Comparison of ENCODE assay signal across 24 cellular contexts in genomic region chr18:79873449-79874110, GRCh38.
DNase-seq lines count a peak whose midpoint lies in the region; TF ChIP-seq lines count a peak whose summit lies in the region.
"Had no signal": no experiment of that assay in that cellular context is flagged by ENCODE, and none has a peak within 500 bp of the region (broad histone marks: within the 10 kb centered on the region; RNA-seq: fewer than 3 reads in every experiment).

No MANE protein-coding gene starts in this region.

- H3K9me2 ChIP-seq in PC-9 (ENCODE audit: insufficient read depth) = no peaks in the 10 kb centered on the region

- no peaks in the 10 kb centered on the region for H3K36me3 Mint-ChIP-seq in activated CD4-positive, alpha-beta memory T cell treated with anti-CD3 and anti-CD28 coated beads for 36 hours
- H3K36me3 Mint-ChIP-seq in activated CD4-positive, alpha-beta memory T cell treated with anti-CD3 and anti-CD28 coated beads, Interleukin-2, amount 10 ng/mL, durations not matched to agents 7 days and 5 days (ENCODE audit: low read depth) = no peaks in the 10 kb centered on the region
- H3K36me3 Mint-ChIP-seq in T-helper 2 cell treated with Interferon-gamma antibody and Interleukin-4, amounts not matched to agents 5 μg/mL and 100 μg/mL, for 36 hours (ENCODE audit: low read depth) = no peaks in the 10 kb centered on the region
- H3K36me3 Mint-ChIP-seq: activated naive CD8-positive, alpha-beta T cell; CD4-positive, CD25-positive, alpha-beta regulatory T cell had no signal

- H3K4me3 ChIP-seq in H7 (ENCODE audit: insufficient read depth, low read depth, low read length) (no peak overlapping the region), right atrium auricular region (no peak overlapping the region), PC-9 (no peak overlapping the region)
- H3K4me3 ChIP-seq: ascending aorta, cardiac muscle cell, GM12878, lung, mucosa of descending colon, thoracic aorta had no signal

- no peaks in the 10 kb centered on the region for H4K20me1 ChIP-seq in PC-9 (ENCODE audit: insufficient read depth)

- no peaks in the 10 kb centered on the region for H3K9me3 Mint-ChIP-seq in activated CD4-positive, alpha-beta memory T cell treated with anti-CD3 and anti-CD28 coated beads for 36 hours
- H3K9me3 Mint-ChIP-seq in activated CD4-positive, alpha-beta memory T cell treated with anti-CD3 and anti-CD28 coated beads, Interleukin-2, amount 10 ng/mL, durations not matched to agents 7 days and 5 days = no peaks in the 10 kb centered on the region
- H3K9me3 Mint-ChIP-seq in T-helper 2 cell treated with Interferon-gamma antibody and Interleukin-4, amounts not matched to agents 5 μg/mL and 100 μg/mL, for 36 hours = no peaks in the 10 kb centered on the region
- H3K9me3 Mint-ChIP-seq: CD4-positive, CD25-positive, alpha-beta regulatory T cell; dendritic cell treated with granulocyte-macrophage colony-stimulating factor and Interleukin-4, amounts not matched to agents 40 ng/mL and 50 ng/mL, for 4 days; neural crest cell had no signal

- no peak overlapping the region for H3K4me2 ChIP-seq in PC-9

- H2AFZ ChIP-seq in PC-9 = no peak overlapping the region

- no peaks in the 10 kb centered on the region for H3K4me1 ChIP-seq in right atrium auricular region
- H3K4me1 ChIP-seq in PC-9 (replicated peaks; ENCODE audit: insufficient read depth) = no peaks in the 10 kb centered on the region
- H3K4me1 ChIP-seq: ascending aorta had no signal

- H3K27me3 Mint-ChIP-seq in activated CD4-positive, alpha-beta memory T cell treated with anti-CD3 and anti-CD28 coated beads for 36 hours = peaks cover 2% of the 10 kb centered on the region
- no peaks in the 10 kb centered on the region for H3K27me3 Mint-ChIP-seq in activated CD4-positive, alpha-beta memory T cell treated with anti-CD3 and anti-CD28 coated beads, Interleukin-2, amount 10 ng/mL, durations not matched to agents 7 days and 5 days
- H3K27me3 Mint-ChIP-seq in T-helper 2 cell treated with Interferon-gamma antibody and Interleukin-4, amounts not matched to agents 5 μg/mL and 100 μg/mL, for 36 hours (ENCODE audit: low read depth) = no peaks in the 10 kb centered on the region
- H3K27me3 Mint-ChIP-seq: activated naive CD8-positive, alpha-beta T cell; CD4-positive, CD25-positive, alpha-beta regulatory T cell had no signal

- intact Hi-C loops in activated CD4-positive, alpha-beta memory T cell treated with anti-CD3 and anti-CD28 coated beads for 36 hours (cut with micrococcal nuclease) = no loop called here
- intact Hi-C loops in posterior vena cava (cut with DNase I) (no loop called here), PC-9 (cut with micrococcal nuclease; ENCODE audit: unreplicated experiment) (no loop called here)

- H3K36me3 ChIP-seq in H7 (replicated peaks; ENCODE audit: control insufficient read depth, insufficient read depth, low read length) = no peaks in the 10 kb centered on the region
- no peaks in the 10 kb centered on the region for H3K36me3 ChIP-seq in right atrium auricular region
- H3K36me3 ChIP-seq in PC-9 (ENCODE audit: low read depth) = no peaks in the 10 kb centered on the region
- H3K36me3 ChIP-seq: ascending aorta, cardiac muscle cell, thoracic aorta had no signal

- H3K27ac Mint-ChIP-seq in activated CD4-positive, alpha-beta memory T cell treated with anti-CD3 and anti-CD28 coated beads for 36 hours = no peak overlapping the region
- H3K27ac Mint-ChIP-seq in activated CD4-positive, alpha-beta memory T cell treated with anti-CD3 and anti-CD28 coated beads, Interleukin-2, amount 10 ng/mL, durations not matched to agents 7 days and 5 days = no peak overlapping the region
- H3K27ac Mint-ChIP-seq in T-helper 2 cell treated with Interferon-gamma antibody and Interleukin-4, amounts not matched to agents 5 μg/mL and 100 μg/mL, for 36 hours = no peak overlapping the region
- H3K27ac Mint-ChIP-seq: activated naive CD8-positive, alpha-beta T cell; CD4-positive, CD25-positive, alpha-beta regulatory T cell; dendritic cell treated with granulocyte-macrophage colony-stimulating factor and Interleukin-4, amounts not matched to agents 40 ng/mL and 50 ng/mL, for 4 days had no signal

- CTCF ChIA-PET in activated CD4-positive, alpha-beta memory T cell treated with anti-CD3 and anti-CD28 coated beads for 36 hours (lab: Charles Lee) = no interaction called here
- CTCF ChIA-PET in activated CD4-positive, alpha-beta memory T cell treated with anti-CD3 and anti-CD28 coated beads, Interleukin-2, amount 10 ng/mL, durations not matched to agents 7 days and 5 days (lab: Charles Lee) = no interaction called here
- CTCF ChIA-PET in PC-9 (lab: Charles Lee) = no interaction called here

- POLR2A ChIA-PET in activated CD4-positive, alpha-beta memory T cell treated with anti-CD3 and anti-CD28 coated beads for 36 hours (lab: Charles Lee) = no interaction called here
- POLR2A ChIA-PET in activated CD4-positive, alpha-beta memory T cell treated with anti-CD3 and anti-CD28 coated beads, Interleukin-2, amount 10 ng/mL, durations not matched to agents 7 days and 5 days (lab: Charles Lee) = no interaction called here
- POLR2A ChIA-PET in PC-9 (lab: Charles Lee; ENCODE audit: unreplicated experiment) = no interaction called here

- H3K4me1 Mint-ChIP-seq in activated CD4-positive, alpha-beta memory T cell treated with anti-CD3 and anti-CD28 coated beads for 36 hours (ENCODE audit: low read depth) = no peaks in the 10 kb centered on the region
- H3K4me1 Mint-ChIP-seq in activated CD4-positive, alpha-beta memory T cell treated with anti-CD3 and anti-CD28 coated beads, Interleukin-2, amount 10 ng/mL, durations not matched to agents 7 days and 5 days = no peaks in the 10 kb centered on the region
- no peaks in the 10 kb centered on the region for H3K4me1 Mint-ChIP-seq in T-helper 2 cell treated with Interferon-gamma antibody and Interleukin-4, amounts not matched to agents 5 μg/mL and 100 μg/mL, for 36 hours (ENCODE audit: low read depth)
- H3K4me1 Mint-ChIP-seq: CD4-positive, CD25-positive, alpha-beta regulatory T cell; neural crest cell had no signal

- H3K27me3 ChIP-seq in H7 (ENCODE audit: control insufficient read depth, insufficient read depth, low read length) = no peaks in the 10 kb centered on the region
- H3K27me3 ChIP-seq in right atrium auricular region = no peaks in the 10 kb centered on the region
- H3K27me3 ChIP-seq in PC-9 (ENCODE audit: insufficient read depth, low read depth) = peaks cover 72% of the 10 kb centered on the region
- H3K27me3 ChIP-seq: ascending aorta, cardiac muscle cell had no signal

- no peaks in the 10 kb centered on the region for H3F3A ChIP-seq in PC-9 (ENCODE audit: insufficient read depth, low read depth)

- BruUV-seq in PC-9 (replicated peaks; lab: Mats Ljungman, UMichigan) = no TSS peak

- no peak overlapping the region for H3K27ac ChIP-seq in right atrium auricular region
- H3K27ac ChIP-seq in PC-9 = no peak overlapping the region
- H3K27ac ChIP-seq: 22Rv1, ascending aorta, cardiac muscle cell, thoracic aorta had no signal

- TF ChIP-seq CTCF in right atrium auricular region (IDR thresholded peaks at IDR 0.05) (no peak), PC-9 (conservative IDR thresholded peaks at IDR 0.05) (no peak)

- no peaks in the 10 kb centered on the region for H3K79me2 ChIP-seq in PC-9 (ENCODE audit: low read depth)

- peak; percentile 7 for DNase-seq in activated CD4-positive, alpha-beta memory T cell treated with anti-CD3 and anti-CD28 coated beads for 36 hours
- no peak for DNase-seq in activated CD4-positive, alpha-beta memory T cell treated with anti-CD3 and anti-CD28 coated beads, Interleukin-2, amount 10 ng/mL, durations not matched to agents 7 days and 5 days
- DNase-seq in H7 (peak; percentile 65), right atrium auricular region (ENCODE audit: low spot score) (peak; percentile 53), posterior vena cava (ENCODE audit: low spot score) (peak; percentile 86), T-helper 1 cell (no peak), PC-9 (no peak)
- DNase-seq in T-helper 2 cell treated with Interferon-gamma antibody and Interleukin-4, amounts not matched to agents 5 μg/mL and 100 μg/mL, for 36 hours (ENCODE audit: low spot score) = no peak
- DNase-seq: activated CD4-positive, alpha-beta T cell treated with anti-CD3 and anti-CD28 coated beads for 48 hours; CD4-positive, CD25-positive, alpha-beta regulatory T cell; mucosa of descending colon; NCI-H1417; NCI-H2081 treated with DMSO at 0.1 percent for 48 hours; NCI-H446; stimulated activated naive CD4-positive, alpha-beta T cell had no signal

- H3K9me3 ChIP-seq in right atrium auricular region (no peaks in the 10 kb centered on the region), PC-9 (ENCODE audit: insufficient read depth, low read depth) (no peaks in the 10 kb centered on the region)
- H3K9me3 ChIP-seq: ascending aorta, mucosa of descending colon, thoracic aorta had no signal

- H3K4me3 Mint-ChIP-seq in activated CD4-positive, alpha-beta memory T cell treated with anti-CD3 and anti-CD28 coated beads for 36 hours = no peak overlapping the region
- no peak overlapping the region for H3K4me3 Mint-ChIP-seq in activated CD4-positive, alpha-beta memory T cell treated with anti-CD3 and anti-CD28 coated beads, Interleukin-2, amount 10 ng/mL, durations not matched to agents 7 days and 5 days
- H3K4me3 Mint-ChIP-seq in T-helper 2 cell treated with Interferon-gamma antibody and Interleukin-4, amounts not matched to agents 5 μg/mL and 100 μg/mL, for 36 hours = no peak overlapping the region
- H3K4me3 Mint-ChIP-seq: activated naive CD8-positive, alpha-beta T cell; CD4-positive, CD25-positive, alpha-beta regulatory T cell; dendritic cell treated with granulocyte-macrophage colony-stimulating factor and Interleukin-4, amounts not matched to agents 40 ng/mL and 50 ng/mL, for 4 days; neural crest cell had no signal

Comparison
In these comparisons a context has a peak if more than half of its experiments do, and no peak if none do; other contexts are left out.
1. DNase-seq: peak in activated CD4-positive, alpha-beta memory T cell treated with anti-CD3 and anti-CD28 coated beads for 36 hours (single experiment), H7 (single experiment), right atrium auricular region (single experiment) and posterior vena cava (single experiment); none in activated CD4-positive, alpha-beta memory T cell treated with anti-CD3 and anti-CD28 coated beads, Interleukin-2, amount 10 ng/mL, durations not matched to agents 7 days and 5 days (single experiment), T-helper 1 cell (0 of 5), T-helper 2 cell treated with Interferon-gamma antibody and Interleukin-4, amounts not matched to agents 5 μg/mL and 100 μg/mL, for 36 hours (single experiment) and PC-9 (0 of 2).